In the genomic region with DNA sequence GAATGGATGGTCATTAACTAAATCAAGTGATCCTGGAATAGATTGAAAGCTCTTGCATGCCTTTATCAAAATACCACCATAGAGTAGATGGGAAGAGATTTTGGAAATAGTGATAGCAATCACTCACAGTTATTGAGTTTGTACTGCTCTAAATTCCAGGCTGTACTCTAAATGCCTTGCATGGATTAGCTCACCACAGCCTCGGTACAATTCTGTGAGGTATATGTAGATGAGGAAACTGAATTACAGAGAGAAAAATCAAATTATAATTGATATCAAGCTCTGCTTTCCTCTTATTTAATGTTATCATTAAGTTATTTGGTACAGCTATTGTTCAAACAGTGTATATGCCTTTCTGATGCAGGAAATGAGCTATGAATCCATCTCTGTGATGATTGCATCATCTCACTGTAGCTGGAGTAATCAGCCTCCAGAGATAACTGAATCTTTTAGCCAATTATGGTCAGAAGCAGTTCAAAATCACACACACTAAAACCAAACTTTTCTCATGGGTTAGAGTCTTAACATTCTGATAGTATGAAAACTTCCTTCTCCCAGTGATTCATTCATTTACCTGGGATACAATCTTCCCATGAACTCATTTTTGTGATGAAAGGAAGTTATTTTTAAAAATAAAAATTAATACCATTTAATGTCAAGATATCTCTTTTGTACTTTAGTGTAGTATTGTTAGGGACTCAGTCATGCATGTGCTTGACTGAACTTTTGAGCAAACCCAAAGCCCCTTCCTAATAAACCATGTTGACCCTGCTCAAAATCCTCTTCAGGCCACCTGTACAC, we compare ENCODE assay signal across 1 cellular context.
TF ChIP-seq lines count a peak whose summit lies in the region.

No MANE protein-coding gene starts in this region.

TF ChIP-seq in HepG2, 621 proteins besides CTCF, POLR2A, EP300 and RAD21 (continued from another document):
- TF ChIP-seq, protein P1, sequence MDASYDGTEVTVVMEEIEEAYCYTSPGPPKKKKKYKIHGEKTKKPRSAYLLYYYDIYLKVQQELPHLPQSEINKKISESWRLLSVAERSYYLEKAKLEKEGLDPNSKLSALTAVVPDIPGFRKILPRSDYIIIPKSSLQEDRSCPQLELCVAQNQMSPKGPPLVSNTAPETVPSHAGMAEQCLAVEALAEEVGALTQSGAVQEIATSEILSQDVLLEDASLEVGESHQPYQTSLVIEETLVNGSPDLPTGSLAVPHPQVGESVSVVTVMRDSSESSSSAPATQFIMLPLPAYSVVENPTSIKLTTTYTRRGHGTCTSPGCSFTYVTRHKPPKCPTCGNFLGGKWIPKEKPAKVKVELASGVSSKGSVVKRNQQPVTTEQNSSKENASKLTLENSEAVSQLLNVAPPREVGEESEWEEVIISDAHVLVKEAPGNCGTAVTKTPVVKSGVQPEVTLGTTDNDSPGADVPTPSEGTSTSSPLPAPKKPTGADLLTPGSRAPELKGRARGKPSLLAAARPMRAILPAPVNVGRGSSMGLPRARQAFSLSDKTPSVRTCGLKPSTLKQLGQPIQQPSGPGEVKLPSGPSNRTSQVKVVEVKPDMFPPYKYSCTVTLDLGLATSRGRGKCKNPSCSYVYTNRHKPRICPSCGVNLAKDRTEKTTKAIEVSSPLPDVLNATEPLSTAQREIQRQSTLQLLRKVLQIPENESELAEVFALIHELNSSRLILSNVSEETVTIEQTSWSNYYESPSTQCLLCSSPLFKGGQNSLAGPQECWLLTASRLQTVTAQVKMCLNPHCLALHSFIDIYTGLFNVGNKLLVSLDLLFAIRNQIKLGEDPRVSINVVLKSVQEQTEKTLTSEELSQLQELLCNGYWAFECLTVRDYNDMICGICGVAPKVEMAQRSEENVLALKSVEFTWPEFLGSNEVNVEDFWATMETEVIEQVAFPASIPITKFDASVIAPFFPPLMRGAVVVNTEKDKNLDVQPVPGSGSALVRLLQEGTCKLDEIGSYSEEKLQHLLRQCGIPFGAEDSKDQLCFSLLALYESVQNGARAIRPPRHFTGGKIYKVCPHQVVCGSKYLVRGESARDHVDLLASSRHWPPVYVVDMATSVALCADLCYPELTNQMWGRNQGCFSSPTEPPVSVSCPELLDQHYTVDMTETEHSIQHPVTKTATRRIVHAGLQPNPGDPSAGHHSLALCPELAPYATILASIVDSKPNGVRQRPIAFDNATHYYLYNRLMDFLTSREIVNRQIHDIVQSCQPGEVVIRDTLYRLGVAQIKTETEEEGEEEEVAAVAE (CRISPR knock-in tag; IDR thresholded peaks at IDR 0.05; ENCODE audit: borderline replicate concordance): no peak
- TF ChIP-seq ATF7-NPFF (CRISPR knock-in tag; IDR thresholded peaks at IDR 0.05; ENCODE audit: low read depth): no peak
- TF ChIP-seq, protein P2, sequence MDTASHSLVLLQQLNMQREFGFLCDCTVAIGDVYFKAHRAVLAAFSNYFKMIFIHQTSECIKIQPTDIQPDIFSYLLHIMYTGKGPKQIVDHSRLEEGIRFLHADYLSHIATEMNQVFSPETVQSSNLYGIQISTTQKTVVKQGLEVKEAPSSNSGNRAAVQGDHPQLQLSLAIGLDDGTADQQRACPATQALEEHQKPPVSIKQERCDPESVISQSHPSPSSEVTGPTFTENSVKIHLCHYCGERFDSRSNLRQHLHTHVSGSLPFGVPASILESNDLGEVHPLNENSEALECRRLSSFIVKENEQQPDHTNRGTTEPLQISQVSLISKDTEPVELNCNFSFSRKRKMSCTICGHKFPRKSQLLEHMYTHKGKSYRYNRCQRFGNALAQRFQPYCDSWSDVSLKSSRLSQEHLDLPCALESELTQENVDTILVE (CRISPR knock-in tag; IDR thresholded peaks at IDR 0.05): no peak
- TF ChIP-seq JUN (CRISPR knock-in tag; IDR thresholded peaks at IDR 0.05): no peak
- no peak for TF ChIP-seq ATAD3A (CRISPR knock-in tag; IDR thresholded peaks at IDR 0.05)
- peak; percentile 48 for TF ChIP-seq ATF7 (IDR thresholded peaks at IDR 0.05)
- TF ChIP-seq ATF7 (CRISPR knock-in tag; IDR thresholded peaks at IDR 0.05): no peak
- TF ChIP-seq MAF1 (CRISPR knock-in tag; IDR thresholded peaks at IDR 0.05; ENCODE audit: borderline replicate concordance): no peak
- TF ChIP-seq ZNF350 (CRISPR knock-in tag; IDR thresholded peaks at IDR 0.05; ENCODE audit: borderline replicate concordance, low read depth): no peak
- TF ChIP-seq ZNF496 (CRISPR knock-in tag; IDR thresholded peaks at IDR 0.05; ENCODE audit: insufficient replicate concordance): no peak
- TF ChIP-seq HDAC6 (IDR thresholded peaks at IDR 0.05; ENCODE audit: low read depth, low read length): no peak
